8 cellular contexts compared by ENCODE assay signal in the genomic region with DNA sequence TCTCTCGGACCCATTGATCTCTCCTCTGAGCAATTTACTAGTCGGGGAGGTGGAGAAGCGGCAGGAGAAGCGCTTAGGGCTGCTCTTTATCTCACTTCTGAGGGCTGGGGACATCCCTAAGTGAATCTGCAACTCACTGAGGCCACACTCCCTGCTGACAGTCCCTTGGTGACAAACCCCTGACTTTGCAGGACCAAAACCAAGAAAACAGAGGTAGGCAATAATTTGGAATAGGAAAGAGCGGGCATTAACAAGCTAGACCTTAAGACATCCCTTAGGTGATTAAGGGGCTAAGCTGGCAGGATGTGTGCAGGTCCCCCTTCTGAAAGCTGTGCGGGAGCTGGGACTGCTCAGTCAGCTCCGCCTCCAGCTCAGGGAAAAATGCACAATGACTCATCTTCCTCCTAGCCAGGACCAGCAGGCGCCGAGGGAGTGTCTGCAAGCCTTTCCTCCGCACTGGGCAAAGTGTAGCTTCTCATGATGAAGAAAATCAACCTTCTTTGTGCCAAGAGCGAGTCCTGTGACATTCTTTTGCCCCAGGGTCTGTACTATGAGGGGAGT.
DNase-seq lines count a peak whose midpoint lies in the region; ATAC-seq and TF ChIP-seq lines count a peak whose summit lies in the region.

No MANE protein-coding gene starts in this region.

- H3K36me3 ChIP-seq in RWPE2 (ENCODE audit: low read depth) = no peaks in the 10 kb centered on the region
- H3K36me3 ChIP-seq in mucosa of rectum (ENCODE audit: control insufficient read depth in 2 of 2, insufficient read depth in 2 of 2, low read length in 2 of 2) = no peaks in the 10 kb centered on the region
- no peaks in the 10 kb centered on the region for H3K36me3 ChIP-seq in vagina

- intact Hi-C loops in vagina (cut with DNase I) = no loop called here

- H3K27me3 ChIP-seq in RWPE2 (ENCODE audit: insufficient read depth, poor library complexity, severe bottlenecking) = no peaks in the 10 kb centered on the region
- no peaks in the 10 kb centered on the region for H3K27me3 ChIP-seq in mucosa of rectum (ENCODE audit: control insufficient read depth in 2 of 2, insufficient read depth in 2 of 2, low read length in 2 of 2)
- no peaks in the 10 kb centered on the region for H3K27me3 ChIP-seq in vagina

- DNase-seq in Daoy (ENCODE audit: low read depth) = peak; percentile 89
- peak; percentile 88 for DNase-seq in HT1080 (ENCODE audit: low read depth)
- DNase-seq in RWPE2 (ENCODE audit: low spot score) = peak; percentile 77
- DNase-seq in epithelial cell of prostate (ENCODE audit: low read depth, low spot score) = peak; percentile 34
- DNase-seq in NAMALWA (ENCODE audit: low spot score) = no peak
- no peak for DNase-seq in activated gamma-delta T cell (lab: John Stamatoyannopoulos, UW)
- no peak for DNase-seq in vagina (ENCODE audit: extremely low spot score in 2 of 2)

- no peaks in the 10 kb centered on the region for H3K9me3 ChIP-seq in RWPE2 (ENCODE audit: severe bottlenecking)
- H3K9me3 ChIP-seq in mucosa of rectum (ENCODE audit: control insufficient read depth in 2 of 2, low read length in 2 of 2) = no peaks in the 10 kb centered on the region
- no peaks in the 10 kb centered on the region for H3K9me3 ChIP-seq in vagina

- H3K9ac ChIP-seq in mucosa of rectum (ENCODE audit: low read depth in 1 of 2, low read length in 2 of 2) = no peak overlapping the region

- TF ChIP-seq POLR2A in vagina (IDR thresholded peaks at IDR 0.05) = no peak

- peak overlapping the region; percentile 65 for H3K27ac ChIP-seq in RWPE2 (ENCODE audit: poor library complexity, severe bottlenecking)
- H3K27ac ChIP-seq in epithelial cell of prostate = peak overlapping the region; percentile 52
- H3K27ac ChIP-seq in mucosa of rectum (ENCODE audit: low read depth in 2 of 2, low read length in 2 of 2) = peak overlapping the region; percentile 45 to 58
- no peak overlapping the region for H3K27ac ChIP-seq in vagina

- H3K4me1 ChIP-seq in RWPE2 (ENCODE audit: insufficient read depth, poor library complexity, severe bottlenecking) (peaks cover 13% of the 10 kb centered on the region), mucosa of rectum (ENCODE audit: control insufficient read depth in 2 of 2, insufficient read depth in 2 of 2, low read length in 2 of 2) (peaks cover 6 to 10% of the 10 kb centered on the region in 2 donors), vagina (no peaks in the 10 kb centered on the region)

- ATAC-seq in RWPE2 (ENCODE audit: low read depth) = peak; percentile 99

- TF ChIP-seq CTCF in RWPE2 (IDR thresholded peaks at IDR 0.05; ENCODE audit: poor library complexity, severe bottlenecking) (no peak), vagina (IDR thresholded peaks at IDR 0.05) (no peak)

- no peak overlapping the region for H3K4me3 ChIP-seq in RWPE2 (ENCODE audit: severe bottlenecking)
- peak overlapping the region; percentile 22 to 45 for H3K4me3 ChIP-seq in mucosa of rectum (ENCODE audit: low read length in 2 of 2)
- H3K4me3 ChIP-seq in vagina = peak overlapping the region in 1 of 2 donors; percentile 22

Comparison
In these comparisons a context has a peak if more than half of its experiments do, and no peak if none do; other contexts are left out.
1. DNase-seq: peak in Daoy (single experiment), HT1080 (single experiment), RWPE2 (single experiment) and epithelial cell of prostate (single experiment); none in NAMALWA (single experiment), activated gamma-delta T cell (single experiment) and vagina (0 of 2).